Comparison of ENCODE assay signal across 8 cellular contexts in genomic region chrX:101409043-101409442, GRCh38. TPM values are rescaled to one million over a fixed set of nuclear protein-coding genes. Genes with fewer than 3 reads are reported as not detected.
DNase-seq lines count a peak whose midpoint lies in the region; ATAC-seq and TF ChIP-seq lines count a peak whose summit lies in the region.

No MANE protein-coding gene starts in this region.

- peak overlapping the region; percentile 98 for H3K27ac Mint-ChIP-seq in activated T-helper 1 cell treated with anti-CD3 and anti-CD28 coated beads, Interleukin-12 subunit alpha, Interleukin-12 subunit beta, Interleukin-2, Interleukin-4 antibody, amounts not matched to agents 30 ng/mL and 10 ng/mL and 1 ng/mL, durations not matched to agents 14 hours and 24 hours and 36 hours

- peaks cover 0 to 12% of the 10 kb centered on the region in 2 experiments; a peak in 2 of 4 replicates for H3K4me1 ChIP-seq in SK-N-SH (ENCODE audit: control insufficient read depth in 1 of 2, insufficient read depth in 2 of 2, low read depth in 1 of 2, low read length in 1 of 2)
- H3K4me1 ChIP-seq in iPS-20b (ENCODE audit: insufficient read depth, low read length): no peaks in the 10 kb centered on the region; the same call in 1 of the 2 replicates
- peaks cover 0 to 49% (median 17%) of the 10 kb centered on the region in 4 donors for H3K4me1 ChIP-seq in stomach

- DNase-seq in SK-N-SH (no peak), stomach (no peak), NCI-H526 treated with DMSO at 0.1 percent for 48 hours (lab: John Stamatoyannopoulos, UW) (no peak), foreskin melanocyte (no peak)
- DNase-seq in activated T-helper 1 cell treated with anti-CD3 and anti-CD28 coated beads, Interleukin-12 subunit alpha, Interleukin-12 subunit beta, Interleukin-2, Interleukin-4 antibody, amounts not matched to agents 30 ng/mL and 10 ng/mL and 1 ng/mL, durations not matched to agents 14 hours and 24 hours and 36 hours (ENCODE audit: low spot score): no peak

- peak overlapping the region; percentile 76 for H3K4me2 ChIP-seq in SK-N-SH

- no peak for TF ChIP-seq POLR2A in stomach (IDR thresholded peaks at IDR 0.05)

- H2AFZ ChIP-seq in SK-N-SH (ENCODE audit: low read depth): no peak overlapping the region

- H3K27me3 Mint-ChIP-seq in activated T-helper 1 cell treated with anti-CD3 and anti-CD28 coated beads, Interleukin-12 subunit alpha, Interleukin-12 subunit beta, Interleukin-2, Interleukin-4 antibody, amounts not matched to agents 30 ng/mL and 10 ng/mL and 1 ng/mL, durations not matched to agents 14 hours and 24 hours and 36 hours (ENCODE audit: insufficient read depth): no peaks in the 10 kb centered on the region

- H3K9me3 Mint-ChIP-seq in activated T-helper 1 cell treated with anti-CD3 and anti-CD28 coated beads, Interleukin-12 subunit alpha, Interleukin-12 subunit beta, Interleukin-2, Interleukin-4 antibody, amounts not matched to agents 30 ng/mL and 10 ng/mL and 1 ng/mL, durations not matched to agents 14 hours and 24 hours and 36 hours: no peaks in the 10 kb centered on the region

- H3K4me1 Mint-ChIP-seq in activated T-helper 1 cell treated with anti-CD3 and anti-CD28 coated beads, Interleukin-12 subunit alpha, Interleukin-12 subunit beta, Interleukin-2, Interleukin-4 antibody, amounts not matched to agents 30 ng/mL and 10 ng/mL and 1 ng/mL, durations not matched to agents 14 hours and 24 hours and 36 hours (ENCODE audit: low read depth): peaks cover 39% of the 10 kb centered on the region

- H3K9me3 ChIP-seq in SK-N-SH (no peaks in the 10 kb centered on the region), iPS-20b (ENCODE audit: insufficient read depth, low read depth, low read length) (no peaks in the 10 kb centered on the region), stomach (peaks cover 0 to 4% (median 0%) of the 10 kb centered on the region in 4 donors)

- peaks cover under 1% of the 10 kb centered on the region for H3F3A ChIP-seq in SK-N-SH (replicated peaks; ENCODE audit: insufficient read depth)

- CTCF ChIA-PET in SK-N-SH (lab: Yijun Ruan, JAX): no interaction called here

- no peak for TF ChIP-seq RAD21 in SK-N-SH (IDR thresholded peaks at IDR 0.05; ENCODE audit: low read length)

- TF ChIP-seq EP300 in SK-N-SH (IDR thresholded peaks at IDR 0.05; ENCODE audit: borderline replicate concordance in 1 of 2, low read depth in 1 of 2, low read length in 1 of 2) (no peak), stomach (IDR thresholded peaks at IDR 0.05) (no peak)

- H3K27ac ChIP-seq in SK-N-SH (ENCODE audit: low read depth in 2 of 2, low read length in 1 of 2): peak overlapping the region; percentile 86 to 90; a peak in 2 of 4 replicates
- no peak overlapping the region for H3K27ac ChIP-seq in iPS-20b (ENCODE audit: low read length)
- H3K27ac ChIP-seq in stomach: peak overlapping the region in 4 of 5 donors; percentile 89 to 95 (median 91)

- no peak for TF ChIP-seq CTCF in SK-N-SH (IDR thresholded peaks at IDR 0.05)
- TF ChIP-seq CTCF in stomach (IDR thresholded peaks at IDR 0.05): no peak

- H3K9ac ChIP-seq in SK-N-SH (peak overlapping the region; percentile 91), iPS-20b (ENCODE audit: low read depth, low read length) (peak overlapping the region; percentile 98)

- peaks cover 26% of the 10 kb centered on the region for H3K36me3 Mint-ChIP-seq in activated T-helper 1 cell treated with anti-CD3 and anti-CD28 coated beads, Interleukin-12 subunit alpha, Interleukin-12 subunit beta, Interleukin-2, Interleukin-4 antibody, amounts not matched to agents 30 ng/mL and 10 ng/mL and 1 ng/mL, durations not matched to agents 14 hours and 24 hours and 36 hours (ENCODE audit: low read depth)

- no peaks in the 10 kb centered on the region for H3K27me3 ChIP-seq in SK-N-SH (ENCODE audit: insufficient read depth)
- no peaks in the 10 kb centered on the region for H3K27me3 ChIP-seq in iPS-20b (ENCODE audit: insufficient read depth, low read length)
- no peaks in the 10 kb centered on the region for H3K27me3 ChIP-seq in stomach

- peak overlapping the region; percentile 83 to 88 for H3K4me3 ChIP-seq in SK-N-SH (ENCODE audit: low read depth in 2 of 2, low read length in 1 of 2)
- H3K4me3 ChIP-seq in iPS-20b (ENCODE audit: low read length): peak overlapping the region; percentile 97
- peak overlapping the region; percentile 44 to 62 (median 50) for H3K4me3 ChIP-seq in stomach

- peaks cover 72% of the 10 kb centered on the region for H3K79me2 ChIP-seq in SK-N-SH (ENCODE audit: insufficient read depth)

- H3K4me3 Mint-ChIP-seq in activated T-helper 1 cell treated with anti-CD3 and anti-CD28 coated beads, Interleukin-12 subunit alpha, Interleukin-12 subunit beta, Interleukin-2, Interleukin-4 antibody, amounts not matched to agents 30 ng/mL and 10 ng/mL and 1 ng/mL, durations not matched to agents 14 hours and 24 hours and 36 hours: peak overlapping the region; percentile 99

- intact Hi-C loops in activated T-helper 1 cell treated with anti-CD3 and anti-CD28 coated beads, Interleukin-12 subunit alpha, Interleukin-12 subunit beta, Interleukin-2, Interleukin-4 antibody, amounts not matched to agents 30 ng/mL and 10 ng/mL and 1 ng/mL, durations not matched to agents 14 hours and 24 hours and 36 hours (cut with micrococcal nuclease): loop anchor here (5.0 to 10.0 kb wide), 5 partner anchors 312 to 1356 kb away; partner anchors contain the start of genes CENPI, CSTF2, TRMT2B and XKRX
- intact Hi-C loops in stomach (cut with DNase I; ENCODE audit: low total_unique reads): no loop called here

- peaks cover 20% of the 10 kb centered on the region; the same call in 1 of the 2 replicates for H4K20me1 ChIP-seq in SK-N-SH (ENCODE audit: insufficient read depth)

- POLR2A ChIA-PET in SK-N-SH (lab: Yijun Ruan, JAX): no interaction called here

- ATAC-seq in SK-N-SH treated with all-trans-retinoic acid at 6 μM for 48 hours (no peak), HG03175 (IDR thresholded peaks at IDR 0.05; ENCODE audit: unreplicated experiment) (no peak)

- 23% methylated on average over 6 of the region's 6 CpGs for WGBS in SK-N-SH (ENCODE audit: low lambda C conversion rate)
- 0 to 35% (median 2%) methylated on average over 6 of the region's 6 CpGs for WGBS in stomach, 5 donors

- H3K36me3 ChIP-seq in SK-N-SH (replicated peaks in 1 of 2; ENCODE audit: control insufficient read depth in 1 of 2, insufficient read depth in 2 of 2, low read length in 1 of 2): peaks cover 20 to 24% of the 10 kb centered on the region in 2 experiments
- H3K36me3 ChIP-seq in iPS-20b (ENCODE audit: insufficient read depth, low read depth, low read length): peaks cover 22% of the 10 kb centered on the region
- peaks cover 3 to 21% (median 14%) of the 10 kb centered on the region in 4 donors for H3K36me3 ChIP-seq in stomach

- H3K9me2 ChIP-seq in SK-N-SH: no peaks in the 10 kb centered on the region

TF ChIP-seq in SK-N-SH, 30 proteins besides CTCF, POLR2A, EP300 and RAD21 (continues in another document):
- TF ChIP-seq CHD2 (IDR thresholded peaks at IDR 0.05; ENCODE audit: low read length, partially characterized antibody) (no peak), MAX (IDR thresholded peaks at IDR 0.05; ENCODE audit: low read depth) (no peak), FOXM1 (IDR thresholded peaks at IDR 0.05; ENCODE audit: low read depth) (no peak)

TF ChIP-seq in SK-N-SH treated with all-trans-retinoic acid at 6 μM for 48 hours, 23 proteins besides CTCF, POLR2A, EP300 and RAD21 (continues in another document):
- TF ChIP-seq ZFP3 (CRISPR knock-in tag; IDR thresholded peaks at IDR 0.05): no peak
- TF ChIP-seq TOX (CRISPR knock-in tag; IDR thresholded peaks at IDR 0.05; ENCODE audit: borderline replicate concordance): no peak
- no peak for TF ChIP-seq ARNTL (CRISPR knock-in tag; IDR thresholded peaks at IDR 0.05; ENCODE audit: borderline replicate concordance, low read depth)

RNA-seq across cellular contexts. Expression of gene HNRNPH2, which starts 1.0 kb away (rescaled TPM):
- polyA plus RNA-seq in SK-N-SH (2012; rRNA removed) (32.5 and 44.9 TPM in 2 replicates), stomach (10 to 100 TPM; 31.6 to 53.5 (median 46.1) TPM)
- polyA plus RNA-seq in SK-N-SH (2012; cell fraction: cytosol; rRNA removed): 56.7 and 75.5 TPM in 2 replicates
- 10.4 and 21.6 TPM in 2 replicates for polyA plus RNA-seq in SK-N-SH (2012; cell fraction: nucleus; rRNA removed)
- total RNA-seq in activated T-helper 1 cell treated with anti-CD3 and anti-CD28 coated beads, Interleukin-12 subunit alpha, Interleukin-12 subunit beta, Interleukin-2, Interleukin-4 antibody, amounts not matched to agents 30 ng/mL and 10 ng/mL and 1 ng/mL, durations not matched to agents 14 hours and 24 hours and 36 hours: 20.6 and 21.3 TPM in 2 replicates
- 10 to 100 TPM in 4 of 5 donors, 1 to 10 TPM in 1; 5.5 to 98.4 (median 15.2) TPM for total RNA-seq in stomach

RNA-seq across cellular contexts. Expression of gene GLA, which starts 1.3 kb away (rescaled TPM):
- polyA plus RNA-seq in SK-N-SH (2012; rRNA removed): 20.4 and 29.5 TPM in 2 replicates
- 20.5 and 21.6 TPM in 2 replicates for polyA plus RNA-seq in SK-N-SH (2012; cell fraction: cytosol; rRNA removed)
- polyA plus RNA-seq in SK-N-SH (2012; cell fraction: nucleus; rRNA removed): 25.4 and 52.5 TPM in 2 replicates
- total RNA-seq in activated T-helper 1 cell treated with anti-CD3 and anti-CD28 coated beads, Interleukin-12 subunit alpha, Interleukin-12 subunit beta, Interleukin-2, Interleukin-4 antibody, amounts not matched to agents 30 ng/mL and 10 ng/mL and 1 ng/mL, durations not matched to agents 14 hours and 24 hours and 36 hours: 65.7 and 67.9 TPM in 2 replicates
- total RNA-seq in stomach: 10 to 100 TPM in 2 of 5 donors, 1 to 10 TPM in 2, not detected in 1; 6.4 to 19.6 (median 12.7) TPM
- 10 to 100 TPM in 2 of 3 donors, 1 to 10 TPM in 1; 8.1 to 25.6 (median 18.6) TPM for polyA plus RNA-seq in stomach

RNA-seq across cellular contexts. Expression of gene RPL36A, which starts 18.2 kb away (rescaled TPM):
- polyA plus RNA-seq in SK-N-SH (2012; rRNA removed): 3,417 and 5,140 TPM in 2 replicates
- polyA plus RNA-seq in SK-N-SH (2012; cell fraction: cytosol; rRNA removed): 7,024 and 8,541 TPM in 2 replicates
- polyA plus RNA-seq in SK-N-SH (2012; cell fraction: nucleus; rRNA removed): 893 and 1,047 TPM in 2 replicates
- 226 and 269 TPM in 2 replicates for total RNA-seq in activated T-helper 1 cell treated with anti-CD3 and anti-CD28 coated beads, Interleukin-12 subunit alpha, Interleukin-12 subunit beta, Interleukin-2, Interleukin-4 antibody, amounts not matched to agents 30 ng/mL and 10 ng/mL and 1 ng/mL, durations not matched to agents 14 hours and 24 hours and 36 hours
- total RNA-seq in stomach: 1,000 to 10,000 TPM in 2 of 5 donors, 100 to 1,000 TPM in 3; 555 to 1,097 (median 872) TPM
- polyA plus RNA-seq in stomach: 1,000 to 10,000 TPM; 2,307 to 3,486 (median 2,694) TPM

RNA-seq across cellular contexts. Expression of gene BTK, which starts 23.1 kb away (rescaled TPM):
- polyA plus RNA-seq in SK-N-SH (2012; rRNA removed): not detected in 2 replicates
- polyA plus RNA-seq in SK-N-SH (2012; cell fraction: cytosol; rRNA removed): not detected in 2 replicates
- not detected in 2 replicates for polyA plus RNA-seq in SK-N-SH (2012; cell fraction: nucleus; rRNA removed)
- total RNA-seq in activated T-helper 1 cell treated with anti-CD3 and anti-CD28 coated beads, Interleukin-12 subunit alpha, Interleukin-12 subunit beta, Interleukin-2, Interleukin-4 antibody, amounts not matched to agents 30 ng/mL and 10 ng/mL and 1 ng/mL, durations not matched to agents 14 hours and 24 hours and 36 hours: not detected in 2 replicates
- 1 to 10 TPM in 3 of 5 donors, not detected in 2; 1.3 to 8.7 (median 2.4) TPM for total RNA-seq in stomach
- polyA plus RNA-seq in stomach: 1 to 10 TPM; 2.6 to 4.9 (median 3.2) TPM
